In the genomic region with DNA sequence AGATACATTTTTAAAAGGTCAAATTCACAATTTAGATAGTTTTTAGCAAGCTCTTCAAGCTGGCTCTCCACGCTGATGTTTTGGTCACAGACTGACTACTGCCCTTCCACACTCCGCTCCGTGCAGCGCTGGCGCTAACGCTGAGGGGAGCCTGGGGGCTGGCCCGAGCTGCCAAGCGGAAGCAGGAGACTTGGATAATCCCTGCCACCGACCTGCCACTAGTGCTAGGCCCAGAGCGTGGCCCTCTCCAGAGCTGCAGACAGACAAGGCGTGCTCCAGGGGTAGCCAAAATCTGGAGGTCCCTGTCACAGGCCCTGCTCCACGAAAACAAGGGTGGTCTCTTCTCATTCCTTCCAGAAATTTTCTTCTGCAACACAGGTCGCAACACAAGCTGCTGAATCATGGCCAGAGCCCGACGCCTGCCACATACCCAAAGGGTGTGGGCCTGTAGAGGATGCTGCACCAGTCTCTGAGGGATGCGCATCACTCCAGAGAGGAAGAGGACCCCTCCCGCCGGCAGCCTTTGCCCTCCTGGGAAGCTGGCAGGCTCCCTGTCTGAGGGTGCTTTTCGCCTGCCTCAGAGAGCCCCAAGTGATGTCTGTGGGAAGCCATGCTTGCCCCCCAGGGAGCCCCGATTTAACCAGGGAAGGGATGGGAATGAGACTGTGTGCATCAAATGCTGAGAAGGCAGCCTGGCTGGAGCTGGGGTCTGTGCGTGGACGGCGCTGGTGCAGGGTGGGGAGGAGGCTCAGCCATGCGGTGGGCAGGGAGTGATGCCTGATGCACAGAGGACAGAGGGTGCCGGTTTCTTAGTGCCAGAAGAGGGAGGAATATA, we compare ENCODE assay signal across 12 cellular contexts. TPM values are rescaled to one million over a fixed set of nuclear protein-coding genes. Genes with fewer than 3 reads are reported as not detected.
DNase-seq lines count a peak whose midpoint lies in the region; TF ChIP-seq lines count a peak whose summit lies in the region.
"Had no signal": no experiment of that assay in that cellular context is flagged by ENCODE, and none has a peak within 500 bp of the region (broad histone marks: within the 10 kb centered on the region; RNA-seq: fewer than 3 reads in every experiment).

No MANE protein-coding gene starts in this region.

- H3K27ac ChIP-seq in Peyer's patch (peak overlapping the region in 3 of 4 donors; percentile 27 to 62 (median 34)), cingulate gyrus (ENCODE audit: low read depth, low read length) (peak overlapping the region; percentile 60), liver (ENCODE audit: low read depth in 1 of 2, low read length in 2 of 2) (peak overlapping the region; percentile 16 to 81), subcutaneous abdominal adipose tissue (ENCODE audit: low read depth, low read length) (peak overlapping the region; percentile 50)
- H3K27ac ChIP-seq: KMS-11 had no signal

- no peaks in the 10 kb centered on the region for H3K9me3 ChIP-seq in Peyer's patch
- H3K9me3 ChIP-seq in liver (ENCODE audit: control insufficient read depth in 4 of 4, low read length in 3 of 4) = no peaks in the 10 kb centered on the region
- no peaks in the 10 kb centered on the region for H3K9me3 ChIP-seq in subcutaneous abdominal adipose tissue (ENCODE audit: control insufficient read depth in 5 of 5, low read length in 5 of 5)

- H3K27me3 ChIP-seq in Peyer's patch = no peaks in the 10 kb centered on the region
- H3K27me3 ChIP-seq in liver (ENCODE audit: control insufficient read depth in 4 of 4, insufficient read depth in 4 of 4, low read length in 3 of 4) = no peaks in the 10 kb centered on the region
- no peaks in the 10 kb centered on the region for H3K27me3 ChIP-seq in subcutaneous abdominal adipose tissue (ENCODE audit: control insufficient read depth in 5 of 5, insufficient read depth in 4 of 5, low read length in 5 of 5)

- no peak for TF ChIP-seq POLR2A in Peyer's patch (IDR thresholded peaks at IDR 0.05)

- peaks cover 0 to 70% (median 0%) of the 10 kb centered on the region in 3 donors for H3K36me3 ChIP-seq in Peyer's patch
- H3K36me3 ChIP-seq in liver (ENCODE audit: control insufficient read depth in 4 of 4, insufficient read depth in 3 of 4, low read depth in 1 of 4, low read length in 3 of 4) = peaks cover 4 to 24% (median 11%) of the 10 kb centered on the region in 4 donors
- peaks cover 0 to 74% (median 60%) of the 10 kb centered on the region in 5 donors for H3K36me3 ChIP-seq in subcutaneous abdominal adipose tissue (ENCODE audit: control insufficient read depth in 5 of 5, insufficient read depth in 5 of 5, low read length in 5 of 5)

- peaks cover 0 to 8% (median 0%) of the 10 kb centered on the region in 4 donors for H3K4me1 ChIP-seq in Peyer's patch
- H3K4me1 ChIP-seq in liver (ENCODE audit: control insufficient read depth in 4 of 4, insufficient read depth in 4 of 4, low read length in 3 of 4) = peaks cover 6 to 23% (median 17%) of the 10 kb centered on the region in 4 donors
- peaks cover 0 to 29% (median 24%) of the 10 kb centered on the region in 5 donors for H3K4me1 ChIP-seq in subcutaneous abdominal adipose tissue (ENCODE audit: control insufficient read depth in 5 of 5, insufficient read depth in 5 of 5, low read length in 5 of 5)

- H3K9ac ChIP-seq in liver (ENCODE audit: low read depth in 1 of 2, low read length in 2 of 2) (no peak overlapping the region), subcutaneous abdominal adipose tissue (ENCODE audit: low read length in 5 of 5) (no peak overlapping the region)
- H3K9ac ChIP-seq: KMS-11 had no signal

- WGBS in liver = 86% methylated on average over 25 of the region's 25 CpGs

- no peak for TF ChIP-seq RAD21 in liver (IDR thresholded peaks at IDR 0.05)

- DNase-seq in Peyer's patch (no peak), NCI-H748 treated with DMSO at 0.1 percent for 48 hours (lab: John Stamatoyannopoulos, UW) (no peak), 8988T (no peak)
- no peak for DNase-seq in activated CD8-positive, alpha-beta memory T cell treated with anti-CD3 and anti-CD28 coated beads, Interleukin-2, amount 50 U/mL, for 48 hours
- DNase-seq: activated CD4-positive, alpha-beta T cell treated with anti-CD3 and anti-CD28 coated beads for 48 hours; activated gamma-delta T cell treated with Interleukin-2 at 50 U/mL for 16 hours; foreskin melanocyte; stimulated activated CD4-positive, alpha-beta T cell treated with anti-CD3 and anti-CD28 coated beads, Interleukin-2, amount 100 ng/mL, for 48 hours had no signal

- H3K4me3 ChIP-seq in Peyer's patch = no peak overlapping the region
- no peak overlapping the region for H3K4me3 ChIP-seq in liver (ENCODE audit: low read depth in 1 of 3, low read length in 3 of 3)
- no peak overlapping the region for H3K4me3 ChIP-seq in subcutaneous abdominal adipose tissue (ENCODE audit: low read depth in 1 of 5, low read length in 5 of 5)

- no peak for TF ChIP-seq CTCF in Peyer's patch (IDR thresholded peaks at IDR 0.05)
- TF ChIP-seq CTCF in liver (IDR thresholded peaks at IDR 0.05; ENCODE audit: low read depth, low read length, missing input control) = no peak

TF ChIP-seq in liver, 16 proteins besides CTCF, POLR2A, EP300 and RAD21:
- TF ChIP-seq EGR1 (IDR thresholded peaks at IDR 0.05; ENCODE audit: low read depth in 2 of 2) = no peak
- TF ChIP-seq, protein P1, sequence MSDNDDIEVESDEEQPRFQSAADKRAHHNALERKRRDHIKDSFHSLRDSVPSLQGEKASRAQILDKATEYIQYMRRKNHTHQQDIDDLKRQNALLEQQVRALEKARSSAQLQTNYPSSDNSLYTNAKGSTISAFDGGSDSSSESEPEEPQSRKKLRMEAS (IDR thresholded peaks at IDR 0.05) = no peak
- TF ChIP-seq NR2F2 (IDR thresholded peaks at IDR 0.05) = no peak
- no peak for TF ChIP-seq JUND (IDR thresholded peaks at IDR 0.05)
- TF ChIP-seq FOXA2 (IDR thresholded peaks at IDR 0.05) = no peak
- no peak for TF ChIP-seq FOXA1 (IDR thresholded peaks at IDR 0.05)
- no peak for TF ChIP-seq GABPA (IDR thresholded peaks at IDR 0.05 in 1 of 2, conservative IDR thresholded peaks at IDR 0.05 in 1 of 2)
- TF ChIP-seq, protein P2, sequence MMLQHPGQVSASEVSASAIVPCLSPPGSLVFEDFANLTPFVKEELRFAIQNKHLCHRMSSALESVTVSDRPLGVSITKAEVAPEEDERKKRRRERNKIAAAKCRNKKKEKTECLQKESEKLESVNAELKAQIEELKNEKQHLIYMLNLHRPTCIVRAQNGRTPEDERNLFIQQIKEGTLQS (IDR thresholded peaks at IDR 0.05) = no peak
- TF ChIP-seq, protein P3, sequence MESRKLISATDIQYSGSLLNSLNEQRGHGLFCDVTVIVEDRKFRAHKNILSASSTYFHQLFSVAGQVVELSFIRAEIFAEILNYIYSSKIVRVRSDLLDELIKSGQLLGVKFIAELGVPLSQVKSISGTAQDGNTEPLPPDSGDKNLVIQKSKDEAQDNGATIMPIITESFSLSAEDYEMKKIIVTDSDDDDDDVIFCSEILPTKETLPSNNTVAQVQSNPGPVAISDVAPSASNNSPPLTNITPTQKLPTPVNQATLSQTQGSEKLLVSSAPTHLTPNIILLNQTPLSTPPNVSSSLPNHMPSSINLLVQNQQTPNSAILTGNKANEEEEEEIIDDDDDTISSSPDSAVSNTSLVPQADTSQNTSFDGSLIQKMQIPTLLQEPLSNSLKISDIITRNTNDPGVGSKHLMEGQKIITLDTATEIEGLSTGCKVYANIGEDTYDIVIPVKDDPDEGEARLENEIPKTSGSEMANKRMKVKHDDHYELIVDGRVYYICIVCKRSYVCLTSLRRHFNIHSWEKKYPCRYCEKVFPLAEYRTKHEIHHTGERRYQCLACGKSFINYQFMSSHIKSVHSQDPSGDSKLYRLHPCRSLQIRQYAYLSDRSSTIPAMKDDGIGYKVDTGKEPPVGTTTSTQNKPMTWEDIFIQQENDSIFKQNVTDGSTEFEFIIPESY (IDR thresholded peaks at IDR 0.05) = no peak

RNA-seq across cellular contexts. Expression of a gene that starts 21.6 kb away (rescaled TPM):
- total RNA-seq in Peyer's patch (10 to 100 TPM in 3 of 4 donors, 1 to 10 TPM in 1; 9.5 to 44.6 (median 24.4) TPM), liver (1 to 10 TPM; 2.1 to 4.2 TPM)
- 10 to 100 TPM in 1 of 2 donors, 1 to 10 TPM in 1; 2.8 to 11.4 TPM for polyA plus RNA-seq in liver

RNA-seq across cellular contexts. Expression of a gene that starts 31.0 kb away (rescaled TPM):
- total RNA-seq in Peyer's patch = 10 to 100 TPM in 3 of 4 donors, 1 to 10 TPM in 1; 9.6 to 24.8 (median 18.4) TPM
- total RNA-seq in liver = 1 to 10 TPM; 3.6 to 7.7 TPM
- 1 to 10 TPM; 1.2 to 1.6 TPM for polyA plus RNA-seq in liver

RNA-seq across cellular contexts. Expression of a gene that starts 32.1 kb away (rescaled TPM):
- total RNA-seq in Peyer's patch = 100 to 1,000 TPM; 101 to 194 (median 169) TPM
- total RNA-seq in liver = 100 to 1,000 TPM; 127 to 134 TPM
- 100 to 1,000 TPM; 319 to 394 TPM for polyA plus RNA-seq in liver

RNA-seq across cellular contexts. Expression of a gene that starts 42.2 kb away (rescaled TPM):
- total RNA-seq in Peyer's patch (100 to 1,000 TPM in 2 of 4 donors, 10 to 100 TPM in 2; 59.7 to 104 (median 91.1) TPM), liver (10 to 100 TPM; 20.2 to 23.3 TPM)
- polyA plus RNA-seq in liver = 10 to 100 TPM in 1 of 2 donors, 1 to 10 TPM in 1; 10.0 to 21.2 TPM
